ENCODE assay signal across 8 cellular contexts in the genomic region with DNA sequence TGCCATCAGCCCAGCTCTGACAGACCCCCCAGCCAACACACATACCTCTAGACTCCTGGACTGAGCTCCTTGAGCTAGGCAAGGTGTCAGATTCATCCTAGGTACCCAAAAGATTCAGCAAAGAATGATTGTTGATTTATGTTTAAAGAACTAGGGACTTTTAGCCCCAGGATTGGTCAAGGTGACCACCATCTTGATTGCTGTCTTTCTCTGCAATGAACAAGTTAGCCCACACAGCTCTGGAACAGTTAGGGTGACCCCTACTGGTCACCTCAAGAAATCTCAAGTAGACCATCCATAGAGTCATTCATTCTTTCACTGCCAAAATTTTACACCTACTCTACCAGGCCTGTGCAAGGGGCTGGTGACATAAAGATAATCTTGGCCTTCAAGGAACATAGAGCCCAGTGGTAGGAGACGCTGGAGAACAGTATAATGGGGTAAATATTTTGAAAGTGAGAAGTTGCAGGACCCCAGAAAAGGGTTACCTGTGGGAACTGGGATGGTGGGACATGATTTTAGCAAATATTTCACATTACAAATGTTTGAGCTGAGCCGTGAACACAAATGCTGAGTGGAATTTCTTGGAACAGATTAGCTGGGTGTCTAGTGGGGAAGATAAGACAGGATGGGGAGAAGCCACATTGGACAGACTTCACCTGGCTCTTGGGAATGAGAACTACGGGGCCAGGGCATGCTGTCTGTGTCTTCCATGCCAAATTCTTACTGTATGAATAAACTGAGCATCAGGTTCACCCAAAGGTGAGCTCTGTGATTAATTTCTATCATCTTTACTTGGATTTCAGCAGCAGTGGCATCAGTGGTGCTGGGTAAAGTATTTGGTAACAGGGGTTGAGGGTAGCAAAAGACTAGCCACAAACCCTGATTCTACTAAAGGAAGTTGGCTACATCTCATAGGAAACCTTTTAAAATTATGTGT. TPM values are rescaled to one million over a fixed set of nuclear protein-coding genes. Genes with fewer than 3 reads are reported as not detected.
DNase-seq lines count a peak whose midpoint lies in the region; ATAC-seq and TF ChIP-seq lines count a peak whose summit lies in the region.

No MANE protein-coding gene starts in this region.

- peaks cover 26% of the 10 kb centered on the region for H3K4me1 Mint-ChIP-seq in activated T-helper 2 cell treated with anti-CD3 and anti-CD28 coated beads, Interferon-gamma antibody, Interleukin-2, Interleukin-4, amounts not matched to agents 10 μg/mL and 5 μg/mL and 100 μg/mL, durations not matched to agents 14 hours and 24 hours and 36 hours (ENCODE audit: low read depth)
- peaks cover 4% of the 10 kb centered on the region for H3K4me1 Mint-ChIP-seq in glutamatergic neuron (ENCODE audit: low read depth, unreplicated experiment)

- no peak overlapping the region for H3K27ac Mint-ChIP-seq in activated T-helper 2 cell treated with anti-CD3 and anti-CD28 coated beads, Interferon-gamma antibody, Interleukin-2, Interleukin-4, amounts not matched to agents 10 μg/mL and 5 μg/mL and 100 μg/mL, durations not matched to agents 14 hours and 24 hours and 36 hours
- H3K27ac Mint-ChIP-seq in glutamatergic neuron (ENCODE audit: unreplicated experiment): no peak overlapping the region

- 40% methylated on average over 3 of the region's 3 CpGs for WGBS in prostate gland

- H3K9me3 Mint-ChIP-seq in activated T-helper 2 cell treated with anti-CD3 and anti-CD28 coated beads, Interferon-gamma antibody, Interleukin-2, Interleukin-4, amounts not matched to agents 10 μg/mL and 5 μg/mL and 100 μg/mL, durations not matched to agents 14 hours and 24 hours and 36 hours: no peaks in the 10 kb centered on the region
- H3K9me3 Mint-ChIP-seq in glutamatergic neuron (ENCODE audit: unreplicated experiment): no peaks in the 10 kb centered on the region

- no peak overlapping the region for H3K4me3 Mint-ChIP-seq in activated T-helper 2 cell treated with anti-CD3 and anti-CD28 coated beads, Interferon-gamma antibody, Interleukin-2, Interleukin-4, amounts not matched to agents 10 μg/mL and 5 μg/mL and 100 μg/mL, durations not matched to agents 14 hours and 24 hours and 36 hours (ENCODE audit: low read depth)
- no peak overlapping the region for H3K4me3 Mint-ChIP-seq in glutamatergic neuron (ENCODE audit: unreplicated experiment)

- H3K27ac ChIP-seq in prostate gland: peak overlapping the region in 1 of 2 donors; percentile 43

- no peaks in the 10 kb centered on the region for H3K36me3 Mint-ChIP-seq in activated T-helper 2 cell treated with anti-CD3 and anti-CD28 coated beads, Interferon-gamma antibody, Interleukin-2, Interleukin-4, amounts not matched to agents 10 μg/mL and 5 μg/mL and 100 μg/mL, durations not matched to agents 14 hours and 24 hours and 36 hours (ENCODE audit: low read depth)
- no peaks in the 10 kb centered on the region for H3K36me3 Mint-ChIP-seq in glutamatergic neuron (ENCODE audit: unreplicated experiment)

- H3K4me1 ChIP-seq in prostate gland (replicated peaks): peaks cover 12% of the 10 kb centered on the region

- no peaks in the 10 kb centered on the region for H3K27me3 Mint-ChIP-seq in activated T-helper 2 cell treated with anti-CD3 and anti-CD28 coated beads, Interferon-gamma antibody, Interleukin-2, Interleukin-4, amounts not matched to agents 10 μg/mL and 5 μg/mL and 100 μg/mL, durations not matched to agents 14 hours and 24 hours and 36 hours (ENCODE audit: low read depth)
- no peaks in the 10 kb centered on the region for H3K27me3 Mint-ChIP-seq in glutamatergic neuron (ENCODE audit: unreplicated experiment)

- no peaks in the 10 kb centered on the region for H3K27me3 ChIP-seq in prostate gland (replicated peaks; ENCODE audit: insufficient read depth)

- no peaks in the 10 kb centered on the region for H3K9me3 ChIP-seq in prostate gland

- peak; percentile 57 for TF ChIP-seq CTCF in HFF-Myc (IDR thresholded peaks at IDR 0.05; ENCODE audit: low read depth, low read length, missing control alignments)
- TF ChIP-seq CTCF in glutamatergic neuron (IDR thresholded peaks at IDR 0.05; ENCODE audit: partially characterized antibody, unreplicated experiment): peak; percentile 69
- peak; percentile 15 to 70 (median 62) for TF ChIP-seq CTCF in prostate gland (IDR thresholded peaks at IDR 0.05)

- TF ChIP-seq POLR2A in prostate gland (IDR thresholded peaks at IDR 0.05): no peak

- no peaks in the 10 kb centered on the region for H3K36me3 ChIP-seq in prostate gland

- H3K4me3 ChIP-seq in HFF-Myc (replicated peaks; ENCODE audit: low read depth, low read length): no peak overlapping the region
- no peak overlapping the region for H3K4me3 ChIP-seq in prostate gland

- ATAC-seq in activated CD4-positive, CD25-positive, alpha-beta regulatory T cell treated with anti-CD3 and anti-CD28 coated beads, Interleukin-2, amount 50 U/mL, for 24 hours: peak; percentile 32 to 34

- DNase-seq in activated CD4-positive, CD25-positive, alpha-beta regulatory T cell (lab: John Stamatoyannopoulos, UW): no peak
- DNase-seq in HFF-Myc (ENCODE audit: extremely low read depth, low read depth) (no peak), NCI-H69 (lab: John Stamatoyannopoulos, UW) (peak; percentile 58), glutamatergic neuron (no peak), prostate gland (ENCODE audit: low spot score) (no peak), NCI-H524 treated with DMSO at 0.1 percent for 48 hours (lab: John Stamatoyannopoulos, UW) (no peak)
- peak; percentile 14 for DNase-seq in activated T-helper 2 cell treated with anti-CD3 and anti-CD28 coated beads, Interferon-gamma antibody, Interleukin-2, Interleukin-4, amounts not matched to agents 10 μg/mL and 5 μg/mL and 100 μg/mL, durations not matched to agents 14 hours and 24 hours and 36 hours (ENCODE audit: low spot score)

- intact Hi-C loops in activated T-helper 2 cell treated with anti-CD3 and anti-CD28 coated beads, Interferon-gamma antibody, Interleukin-2, Interleukin-4, amounts not matched to agents 10 μg/mL and 5 μg/mL and 100 μg/mL, durations not matched to agents 14 hours and 24 hours and 36 hours (cut with micrococcal nuclease): loop anchor here (1.0 to 10.0 kb wide), 4 partner anchors 80 to 248 kb away; a partner anchor contains a TSS
- intact Hi-C loops in prostate gland (cut with DNase I): loop anchor here (5.0 kb wide), 1 partner anchor 38 kb away; a partner anchor contains a TSS

RNA-seq across cellular contexts. Expression of a gene that starts 39.1 kb away (rescaled TPM):
- total RNA-seq in activated T-helper 2 cell treated with anti-CD3 and anti-CD28 coated beads, Interferon-gamma antibody, Interleukin-2, Interleukin-4, amounts not matched to agents 10 μg/mL and 5 μg/mL and 100 μg/mL, durations not matched to agents 14 hours and 24 hours and 36 hours: not detected in 2 replicates
- total RNA-seq in glutamatergic neuron (ENCODE audit: unreplicated experiment) (4.2 TPM), prostate gland (10 to 100 TPM; 14.7 to 43.6 TPM)

Comparison
In these comparisons a context has a peak if more than half of its experiments do, and no peak if none do; other contexts are left out.
1. DNase-seq: peak in NCI-H69 (single experiment) and activated T-helper 2 cell treated with anti-CD3 and anti-CD28 coated beads, Interferon-gamma antibody, Interleukin-2, Interleukin-4, amounts not matched to agents 10 μg/mL and 5 μg/mL and 100 μg/mL, durations not matched to agents 14 hours and 24 hours and 36 hours (single experiment); none in activated CD4-positive, CD25-positive, alpha-beta regulatory T cell (0 of 4), HFF-Myc (single experiment), glutamatergic neuron (single experiment), prostate gland (single experiment) and NCI-H524 treated with DMSO at 0.1 percent for 48 hours (single experiment).
2. Peak in every context shown above with its lines, with median percentiles within 50 percentile points of each other: CTCF ChIP-seq.